Comparison of ENCODE assay signal across 1 cellular context in genomic region chr16:28823719-28824547, GRCh38.
TF ChIP-seq lines count a peak whose summit lies in the region.

No MANE protein-coding gene starts in this region.

TF ChIP-seq in K562, 482 proteins besides CTCF, POLR2A, EP300 and RAD21 (continued from another document and continues in another):
- TF ChIP-seq ETV1 (tag; conservative IDR thresholded peaks at IDR 0.05; ENCODE audit: low read depth) = peak; percentile 64
- no peak for TF ChIP-seq KHSRP (IDR thresholded peaks at IDR 0.05)
- peak; percentile 88 for TF ChIP-seq NFYB (IDR thresholded peaks at IDR 0.05; ENCODE audit: extremely low read depth, insufficient read length)
- TF ChIP-seq NKRF (IDR thresholded peaks at IDR 0.05; ENCODE audit: borderline replicate concordance) = peak; percentile 60; the same call in 1 of the 2 replicates
- TF ChIP-seq CREM (IDR thresholded peaks at IDR 0.05; ENCODE audit: low read depth) = peak; percentile 35
- TF ChIP-seq KDM4B (IDR thresholded peaks at IDR 0.05; ENCODE audit: borderline replicate concordance in 2 of 2, low read depth in 1 of 2) = peak in 1 of 2 experiments; percentile 24; a peak in 1 of 4 replicates
- TF ChIP-seq MTF1 (CRISPR knock-in tag; IDR thresholded peaks at IDR 0.05; ENCODE audit: borderline replicate concordance) = no peak
- no peak for TF ChIP-seq DLX4 (CRISPR knock-in tag; IDR thresholded peaks at IDR 0.05)
- TF ChIP-seq ESRRA (IDR thresholded peaks at IDR 0.05; ENCODE audit: borderline replicate concordance, low read depth) = peak; percentile 26; the same call in 1 of the 2 replicates
- peak; percentile 34 for TF ChIP-seq TFE3 (CRISPR knock-in tag; IDR thresholded peaks at IDR 0.05)
- TF ChIP-seq CREB3L1 (IDR thresholded peaks at IDR 0.05; ENCODE audit: borderline replicate concordance, low read depth) = 0 out of 2 replicates have a peak, but pooled peaks have one; percentile 28
- TF ChIP-seq POLR2G (IDR thresholded peaks at IDR 0.05; ENCODE audit: low read depth, low read length) = peak; percentile 90
- peak; percentile 65 for TF ChIP-seq PHF8 (IDR thresholded peaks at IDR 0.05; ENCODE audit: borderline replicate concordance, low read length)
- 0 out of 2 replicates have a peak, but pooled peaks have one; percentile 18 for TF ChIP-seq USF2 (CRISPR knock-in tag; IDR thresholded peaks at IDR 0.05)
- no peak for TF ChIP-seq ZNF384 (IDR thresholded peaks at IDR 0.05; ENCODE audit: low read depth, low read length)
- peak; percentile 98 for TF ChIP-seq ZFX (CRISPR knock-in tag; IDR thresholded peaks at IDR 0.05)
- TF ChIP-seq RFX1 (IDR thresholded peaks at IDR 0.05) = no peak
- peak; percentile 10; the same call in 1 of the 2 replicates for TF ChIP-seq RBM14 (IDR thresholded peaks at IDR 0.05; ENCODE audit: borderline replicate concordance, insufficient read depth, low read depth, low read length)
- TF ChIP-seq MAX (CRISPR knock-in tag; IDR thresholded peaks at IDR 0.05) = peak; percentile 24; the same call in 1 of the 2 replicates
- 0 out of 2 replicates have a peak, but pooled peaks have one; percentile 12 for TF ChIP-seq ZNF830 (CRISPR knock-in tag; IDR thresholded peaks at IDR 0.05)
- no peak for TF ChIP-seq ZNF277 (CRISPR knock-in tag; IDR thresholded peaks at IDR 0.05; ENCODE audit: borderline replicate concordance)
- TF ChIP-seq POLR2B (IDR thresholded peaks at IDR 0.05; ENCODE audit: low read depth, partially characterized antibody) = peak; percentile 89
- peak; percentile 96 for TF ChIP-seq ZBTB2 (IDR thresholded peaks at IDR 0.05)
- TF ChIP-seq ATF7 (IDR thresholded peaks at IDR 0.05) = peak; percentile 77; the same call in 1 of the 2 replicates
- TF ChIP-seq ZNF398 (CRISPR knock-in tag; IDR thresholded peaks at IDR 0.05) = no peak
- TF ChIP-seq TAF1 (IDR thresholded peaks at IDR 0.05; ENCODE audit: control insufficient read depth, extremely low read depth, insufficient read depth, low read length, severe bottlenecking) = peak; percentile 56
- 0 out of 2 replicates have a peak, but pooled peaks have one; percentile 13 for TF ChIP-seq THAP12 (CRISPR knock-in tag; IDR thresholded peaks at IDR 0.05)
- peak; percentile 94 for TF ChIP-seq CEBPG (CRISPR knock-in tag; IDR thresholded peaks at IDR 0.05)
- peak; percentile 64 to 84 for TF ChIP-seq CEBPG (tag; conservative IDR thresholded peaks at IDR 0.05 in 1 of 2, IDR thresholded peaks at IDR 0.05 in 1 of 2)
- TF ChIP-seq MYBL2 (IDR thresholded peaks at IDR 0.05; ENCODE audit: low read depth) = no peak
- TF ChIP-seq MYBL2 (CRISPR knock-in tag; IDR thresholded peaks at IDR 0.05; ENCODE audit: borderline replicate concordance) = no peak
- TF ChIP-seq MEIS2 (IDR thresholded peaks at IDR 0.05; ENCODE audit: partially characterized antibody) = peak; percentile 86
- peak; percentile 59 for TF ChIP-seq E2F8 (IDR thresholded peaks at IDR 0.05; ENCODE audit: low read depth, partially characterized antibody)
- TF ChIP-seq TOE1 (IDR thresholded peaks at IDR 0.05; ENCODE audit: borderline replicate concordance) = peak; percentile 86
- no peak for TF ChIP-seq TOE1 (CRISPR knock-in tag; IDR thresholded peaks at IDR 0.05; ENCODE audit: borderline replicate concordance, low read depth)
- TF ChIP-seq CXXC5 (CRISPR knock-in tag; IDR thresholded peaks at IDR 0.05) = peak; percentile 67
- TF ChIP-seq ZBTB1 (CRISPR knock-in tag; IDR thresholded peaks at IDR 0.05; ENCODE audit: borderline replicate concordance, low read depth) = no peak
- peak; percentile 65 for TF ChIP-seq NEUROD1 (IDR thresholded peaks at IDR 0.05; ENCODE audit: borderline replicate concordance, low read depth, low read length, partially characterized antibody)
- 0 out of 4 replicates have a peak, but pooled peaks of 1 of the 2 experiments have one; percentile 47 for TF ChIP-seq UBTF (IDR thresholded peaks at IDR 0.05; ENCODE audit: borderline replicate concordance in 1 of 2, low read depth in 2 of 2, low read length in 2 of 2)
- TF ChIP-seq ZNF253 (CRISPR knock-in tag; conservative IDR thresholded peaks at IDR 0.05) = no peak
